In genomic region chrX:152131525-152131924, GRCh38 we compare ENCODE assay signal across 6 cellular contexts. TPM values are rescaled to one million over a fixed set of nuclear protein-coding genes. Genes with fewer than 3 reads are reported as not detected.
"Had no signal": no experiment of that assay in that cellular context is flagged by ENCODE, and none has a peak within 500 bp of the region (broad histone marks: within the 10 kb centered on the region; RNA-seq: fewer than 3 reads in every experiment).

No MANE protein-coding gene starts in this region.

- DNase-seq: H9, HCEC 1CT, IMR-90 had no signal

- ATAC-seq: GM23338 had no signal

- H3K4me2 ChIP-seq: GM23338 had no signal

- H2AFZ ChIP-seq: GM23338 had no signal

- H3K4me3 ChIP-seq: GM23338 had no signal

RNA-seq across cellular contexts. Expression of gene MAGEA10, which starts 6.9 kb away (rescaled TPM):
- total RNA-seq: GM23338, H1, H9, HT-29, IMR-90 had no signal
